Comparison of ENCODE assay signal across 9 cellular contexts in the genomic region with DNA sequence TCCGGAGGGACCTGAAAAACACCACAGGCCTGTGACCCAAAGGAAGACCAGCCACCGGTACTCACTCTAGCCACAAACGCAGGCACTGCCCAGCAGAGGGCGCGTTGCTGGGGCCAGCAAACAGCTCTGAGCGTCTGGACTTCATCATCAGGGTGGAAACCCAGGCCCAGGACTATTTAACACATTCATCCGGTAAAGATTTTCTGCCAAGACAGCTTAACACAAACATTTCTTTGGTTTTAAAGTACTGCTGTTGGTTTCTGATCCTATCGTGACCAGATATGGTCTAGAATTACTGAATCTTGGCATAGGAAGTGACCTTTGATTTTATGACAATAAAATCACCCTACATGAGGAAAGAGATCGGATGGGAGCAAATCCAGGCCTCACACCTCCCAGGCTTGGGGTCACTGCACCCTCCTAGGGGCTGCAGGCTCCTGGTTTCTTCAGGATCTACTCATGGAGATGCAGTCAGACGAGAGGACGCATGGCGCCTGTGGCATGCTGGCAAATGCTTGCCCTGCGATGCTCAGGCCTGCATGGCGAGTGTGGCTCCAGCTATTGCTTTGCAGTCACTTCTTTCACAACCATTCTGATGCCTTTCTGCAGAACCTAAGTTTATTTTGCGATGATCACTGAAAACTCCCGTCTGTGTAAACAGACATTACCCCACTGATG.
DNase-seq lines count a peak whose midpoint lies in the region; TF ChIP-seq lines count a peak whose summit lies in the region.
"Had no signal": no experiment of that assay in that cellular context is flagged by ENCODE, and none has a peak within 500 bp of the region (broad histone marks: within the 10 kb centered on the region; RNA-seq: fewer than 3 reads in every experiment).

No MANE protein-coding gene starts in this region.

- no peak overlapping the region for H3K4me3 Mint-ChIP-seq in HFFc6
- H3K4me3 Mint-ChIP-seq: IgD-negative memory B cell had no signal

- H3K9me3 Mint-ChIP-seq in HFFc6: no peaks in the 10 kb centered on the region

- in situ Hi-C loops in ACHN (cut with HindIII; ENCODE audit: low pct_ligation_motif_present, low pct_unique_long_range_greater_than_20kb, low sequenced_read_pairs) (no loop called here), T47D (cut with HindIII; ENCODE audit: low pct_unique_long_range_greater_than_20kb, low sequenced_read_pairs) (no loop called here)

- DNase-seq in ACHN: peak; percentile 29
- DNase-seq in GM12865 (ENCODE audit: low read depth): peak; percentile 59
- DNase-seq in HFFc6: peak; percentile 56
- DNase-seq in NCI-H82 (lab: John Stamatoyannopoulos, UW): peak; percentile 67
- peak; percentile 21 to 54 for DNase-seq in T47D (ENCODE audit: low read depth in 1 of 2, low spot score in 1 of 2)
- DNase-seq in medulla oblongata (ENCODE audit: extremely low spot score): peak; percentile 12
- no peak for DNase-seq in KG1 (lab: John Stamatoyannopoulos, UW)
- DNase-seq in cerebellar nuclear complex (lab: John Stamatoyannopoulos, UW): no peak

- 0 out of 2 replicates have a peak overlapping the region, but pooled peaks have one; percentile 16 for H3K27ac Mint-ChIP-seq in HFFc6
- H3K27ac Mint-ChIP-seq: IgD-negative memory B cell had no signal

- H3K36me3 Mint-ChIP-seq in HFFc6 (ENCODE audit: low read depth): no peaks in the 10 kb centered on the region

- H3K4me1 Mint-ChIP-seq in HFFc6 (ENCODE audit: low read depth): peaks cover 16% of the 10 kb centered on the region

- no peaks in the 10 kb centered on the region; the same call in 1 of the 2 replicates for H3K27me3 Mint-ChIP-seq in HFFc6 (ENCODE audit: insufficient read depth)
- H3K27me3 Mint-ChIP-seq: IgD-negative memory B cell had no signal

- H3K4me3 ChIP-seq in GM12865 (ENCODE audit: low read depth, low read length): no peak overlapping the region

- peak; percentile 79 for TF ChIP-seq CTCF in GM12865 (IDR thresholded peaks at IDR 0.05; ENCODE audit: insufficient read depth, low read depth, low read length, missing control alignments)
- TF ChIP-seq CTCF in HFFc6 (IDR thresholded peaks at IDR 0.05): peak; percentile 91

Comparison
In these comparisons a context has a peak if more than half of its experiments do, and no peak if none do; other contexts are left out.
1. DNase-seq: peak in ACHN (single experiment), GM12865 (single experiment), HFFc6 (single experiment), NCI-H82 (single experiment), T47D (2 of 2) and medulla oblongata (single experiment); none in KG1 (single experiment) and cerebellar nuclear complex (0 of 2).